In the genomic region with DNA sequence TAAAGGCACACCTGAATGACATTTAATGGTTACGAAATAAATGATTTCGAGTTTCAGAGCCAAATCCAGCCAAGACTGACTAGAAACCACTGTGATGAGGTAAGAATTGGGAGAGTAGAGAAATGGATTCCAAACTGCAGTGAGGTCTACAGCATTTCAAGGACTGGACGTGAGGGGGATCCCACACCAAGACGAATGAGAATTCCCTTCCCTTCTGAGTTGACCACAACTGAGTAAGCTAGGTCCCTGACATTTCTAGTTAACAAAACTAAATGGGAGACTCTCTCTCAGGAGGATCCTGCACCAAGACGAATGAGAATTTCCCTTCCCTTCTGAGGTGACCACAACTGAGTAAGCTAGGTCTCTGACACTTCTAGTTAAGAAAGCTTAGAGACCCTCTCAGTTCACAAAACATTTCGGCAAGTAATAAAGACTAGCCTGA, we compare ENCODE assay signal across 8 cellular contexts. TPM values are rescaled to one million over a fixed set of nuclear protein-coding genes. Genes with fewer than 3 reads are reported as not detected.
DNase-seq lines count a peak whose midpoint lies in the region; ATAC-seq and TF ChIP-seq lines count a peak whose summit lies in the region.

No MANE protein-coding gene starts in this region.

- H3K27me3 ChIP-seq in NT2/D1 (ENCODE audit: insufficient read depth, insufficient read length) (no peaks in the 10 kb centered on the region), dorsolateral prefrontal cortex (no peaks in the 10 kb centered on the region)

- TF ChIP-seq CTCF in dorsolateral prefrontal cortex (IDR thresholded peaks at IDR 0.05 in 54 of 56, conservative IDR thresholded peaks at IDR 0.05 in 2 of 56; ENCODE audit: low read depth in 1 of 56, partially characterized antibody in 56 of 56) (no peak), natural killer cell (IDR thresholded peaks at IDR 0.05) (no peak)

- ATAC-seq in natural killer cell (no peak), HG03039 (IDR thresholded peaks at IDR 0.05; ENCODE audit: unreplicated experiment) (no peak)

- H3K4me1 Mint-ChIP-seq in natural killer cell: peaks cover 42 to 60% of the 10 kb centered on the region in 2 donors

- peak overlapping the region; percentile 93 for H3K4me3 ChIP-seq in NT2/D1 (ENCODE audit: insufficient read length, low read depth)
- H3K4me3 ChIP-seq in dorsolateral prefrontal cortex: peak overlapping the region in 57 of 59 donors; percentile 68 to 94 (median 85)

- no peaks in the 10 kb centered on the region for H3K9me3 Mint-ChIP-seq in natural killer cell

- H3K27ac Mint-ChIP-seq in natural killer cell: peak overlapping the region; percentile 91 to 93

- H3K27me3 Mint-ChIP-seq in natural killer cell (ENCODE audit: low read depth in 2 of 2): no peaks in the 10 kb centered on the region

- peak; percentile 15 to 23 for DNase-seq in NCI-H526 (lab: John Stamatoyannopoulos, UW)
- DNase-seq in NCI-H526 treated with DMSO at 0.1 percent for 48 hours (lab: John Stamatoyannopoulos, UW): no peak
- DNase-seq in NT2/D1 (ENCODE audit: low read depth, low spot score): no peak
- DNase-seq in dorsolateral prefrontal cortex: no peak
- no peak for DNase-seq in natural killer cell
- DNase-seq in middle frontal gyrus (ENCODE audit: extremely low spot score, low spot score): no peak
- no peak for DNase-seq in NCI-H1105 treated with DMSO at 0.1 percent for 48 hours (lab: John Stamatoyannopoulos, UW)

- peak overlapping the region; percentile 97 for H3K9ac ChIP-seq in NT2/D1 (ENCODE audit: insufficient read length, low read depth)

- H3K4me3 Mint-ChIP-seq in natural killer cell: peak overlapping the region; percentile 95

- no peaks in the 10 kb centered on the region for H3K36me3 Mint-ChIP-seq in natural killer cell

- no peaks in the 10 kb centered on the region for H3K4me1 ChIP-seq in NT2/D1 (ENCODE audit: insufficient read depth, insufficient read length)

- no peaks in the 10 kb centered on the region for H3K9me3 ChIP-seq in NT2/D1 (ENCODE audit: insufficient read depth, low read length)

- intact Hi-C loops in dorsolateral prefrontal cortex (cut with DNase I): loop anchor here (5.0 to 10.0 kb wide), 2 partner anchors 118 to 250 kb away; no protein-coding TSS in a partner anchor
- intact Hi-C loops in natural killer cell (cut with micrococcal nuclease): loop anchor here (5.0 to 10.0 kb wide), 2 partner anchors 118 to 360 kb away; a partner anchor contains a TSS

- peak overlapping the region in 24 of 59 donors; percentile 69 to 97 (median 89) for H3K27ac ChIP-seq in dorsolateral prefrontal cortex

- peaks cover 39% of the 10 kb centered on the region for H3K36me3 ChIP-seq in NT2/D1 (ENCODE audit: insufficient read depth, insufficient read length, low read length)

RNA-seq across cellular contexts. Expression of a gene that starts 1.6 kb away (rescaled TPM):
- total RNA-seq in dorsolateral prefrontal cortex (1 to 10 TPM in 98 of 120 experiments, under 1 TPM in 15, not detected in 7; 0.20 to 5.9 (median 1.9) TPM), natural killer cell (1 to 10 TPM in 2 of 3 donors, under 1 TPM in 1; 0.63 to 4.1 (median 2.1) TPM)

RNA-seq across cellular contexts. Expression of a gene that starts 1.8 kb away (rescaled TPM):
- 10 to 100 TPM in 119 of 120 experiments, 1 to 10 TPM in 1; 8.0 to 50.7 (median 21.2) TPM for total RNA-seq in dorsolateral prefrontal cortex
- total RNA-seq in natural killer cell: 10 to 100 TPM; 49.5 to 62.3 (median 57.5) TPM

RNA-seq across cellular contexts. Expression of a gene that starts 25.5 kb away (rescaled TPM):
- total RNA-seq in dorsolateral prefrontal cortex (10 to 100 TPM; 11.8 to 23.8 (median 18.5) TPM), natural killer cell (10 to 100 TPM; 50.0 to 53.0 (median 50.0) TPM)

Comparison
In these comparisons a context has a peak if more than half of its experiments do, and no peak if none do; other contexts are left out.
1. DNase-seq: peak in NCI-H526 (2 of 2); none in NCI-H526 treated with DMSO at 0.1 percent for 48 hours (single experiment), NT2/D1 (single experiment), dorsolateral prefrontal cortex (0 of 10), natural killer cell (single experiment), middle frontal gyrus (single experiment) and NCI-H1105 treated with DMSO at 0.1 percent for 48 hours (single experiment).